In the genomic region with DNA sequence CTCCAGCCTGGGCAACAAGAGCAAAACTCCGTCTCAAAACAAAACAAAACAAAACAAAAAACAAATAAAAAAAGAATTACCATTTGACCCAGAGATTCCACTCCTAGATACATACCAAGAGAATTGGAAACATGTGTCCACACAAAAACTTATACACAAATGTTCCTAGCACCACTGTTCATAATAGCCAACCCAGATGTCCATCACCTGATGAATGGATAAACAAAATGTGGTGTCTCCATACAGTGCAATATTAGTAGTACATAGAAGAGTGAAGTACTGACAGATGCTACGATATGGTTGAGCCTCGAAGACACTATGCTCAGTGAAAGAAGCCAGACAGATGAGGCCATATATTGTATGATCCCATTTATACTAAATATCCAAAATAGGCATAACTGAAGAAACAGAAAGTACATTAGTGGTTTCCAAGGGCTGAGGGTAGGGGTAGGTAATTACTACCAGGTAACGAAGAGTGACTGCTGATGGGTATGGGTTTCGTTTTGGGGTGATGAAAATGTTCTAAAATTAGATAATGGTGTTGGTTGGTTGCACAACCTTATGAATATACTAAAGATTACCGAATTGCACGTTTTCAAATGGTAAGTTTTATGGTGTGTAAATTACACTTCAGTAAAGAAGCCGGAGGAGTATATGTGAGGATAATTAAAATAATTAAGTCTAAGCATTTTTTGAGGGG, we compare ENCODE assay signal across 13 cellular contexts. TPM values are rescaled to one million over a fixed set of nuclear protein-coding genes. Genes with fewer than 3 reads are reported as not detected.
A peak's percentile ranks its signal among the peaks of the same experiment; 100 is the strongest.
DNase-seq lines count a peak whose midpoint lies in the region; ATAC-seq and TF ChIP-seq lines count a peak whose summit lies in the region.
"Had no signal": no experiment of that assay in that cellular context is flagged by ENCODE, and none has a peak within 500 bp of the region (broad histone marks: within the 10 kb centered on the region; RNA-seq: fewer than 3 reads in every experiment).

No MANE protein-coding gene starts in this region.

- H3K4me1 ChIP-seq in CD8-positive, alpha-beta memory T cell (ENCODE audit: insufficient read depth, low read length): peaks cover 11% of the 10 kb centered on the region

- no peak for DNase-seq in CD8-positive, alpha-beta memory T cell
- DNase-seq in T-helper 2 cell treated with Interferon-gamma antibody and Interleukin-4, amounts not matched to agents 5 μg/mL and 100 μg/mL, for 36 hours (ENCODE audit: low spot score): no peak
- DNase-seq in fibroblast of villous mesenchyme (ENCODE audit: low read depth) (peak; percentile 32), hypothalamus (lab: John Stamatoyannopoulos, UW) (no peak), NCI-H1694 (lab: John Stamatoyannopoulos, UW) (no peak), coronary artery (ENCODE audit: low spot score) (no peak)
- DNase-seq: dermis blood vessel endothelial cell, esophagus squamous epithelium, SJCRH30, transverse colon had no signal

- peaks cover 17 to 25% (median 20%) of the 10 kb centered on the region in 3 donors for H3K4me1 Mint-ChIP-seq in CD8-positive, alpha-beta memory T cell
- peaks cover 15% of the 10 kb centered on the region for H3K4me1 Mint-ChIP-seq in T-helper 2 cell treated with Interferon-gamma antibody and Interleukin-4, amounts not matched to agents 5 μg/mL and 100 μg/mL, for 36 hours (ENCODE audit: low read depth)

- peak overlapping the region; percentile 64 for H3K27ac ChIP-seq in CD8-positive, alpha-beta memory T cell (ENCODE audit: low read depth, low read length)
- no peak overlapping the region for H3K27ac ChIP-seq in coronary artery
- H3K27ac ChIP-seq: esophagus squamous epithelium, right atrium auricular region, SJCRH30, transverse colon had no signal

- no peaks in the 10 kb centered on the region for H3K27me3 ChIP-seq in CD8-positive, alpha-beta memory T cell (ENCODE audit: insufficient read depth, low read length, poor library complexity, severe bottlenecking)
- H3K27me3 ChIP-seq: right atrium auricular region, SJCRH30 had no signal

- no peak for TF ChIP-seq CTCF in fibroblast of villous mesenchyme (IDR thresholded peaks at IDR 0.05; ENCODE audit: insufficient read depth, low read depth, low read length)
- no peak for TF ChIP-seq CTCF in coronary artery (IDR thresholded peaks at IDR 0.05)

- H3K27ac Mint-ChIP-seq in CD8-positive, alpha-beta memory T cell: peak overlapping the region; percentile 76 to 97 (median 84)
- H3K27ac Mint-ChIP-seq in T-helper 2 cell treated with Interferon-gamma antibody and Interleukin-4, amounts not matched to agents 5 μg/mL and 100 μg/mL, for 36 hours: peak overlapping the region; percentile 68

- H3K4me3 Mint-ChIP-seq in CD8-positive, alpha-beta memory T cell: peak overlapping the region in 2 of 7 donors; percentile 6 to 24
- no peak overlapping the region for H3K4me3 Mint-ChIP-seq in T-helper 2 cell treated with Interferon-gamma antibody and Interleukin-4, amounts not matched to agents 5 μg/mL and 100 μg/mL, for 36 hours

- no peaks in the 10 kb centered on the region for H3K9me3 ChIP-seq in CD8-positive, alpha-beta memory T cell (ENCODE audit: low read length)
- H3K9me3 ChIP-seq: esophagus squamous epithelium, right atrium auricular region, SJCRH30, transverse colon had no signal

- ATAC-seq in GM18868 (IDR thresholded peaks at IDR 0.05; ENCODE audit: unreplicated experiment): peak; percentile 49

- H3K27me3 Mint-ChIP-seq in CD8-positive, alpha-beta memory T cell: peaks cover 0 to 2% of the 10 kb centered on the region in 2 donors
- no peaks in the 10 kb centered on the region for H3K27me3 Mint-ChIP-seq in T-helper 2 cell treated with Interferon-gamma antibody and Interleukin-4, amounts not matched to agents 5 μg/mL and 100 μg/mL, for 36 hours (ENCODE audit: low read depth)

- peaks cover 0 to 2% (median 0%) of the 10 kb centered on the region in 5 donors for H3K9me3 Mint-ChIP-seq in CD8-positive, alpha-beta memory T cell
- no peaks in the 10 kb centered on the region for H3K9me3 Mint-ChIP-seq in T-helper 2 cell treated with Interferon-gamma antibody and Interleukin-4, amounts not matched to agents 5 μg/mL and 100 μg/mL, for 36 hours

- POLR2A ChIA-PET in CD8-positive, alpha-beta memory T cell (lab: Charles Lee): no interaction called here

- peaks cover 0 to 8% (median 0%) of the 10 kb centered on the region in 3 donors for H3K36me3 Mint-ChIP-seq in CD8-positive, alpha-beta memory T cell
- H3K36me3 Mint-ChIP-seq in T-helper 2 cell treated with Interferon-gamma antibody and Interleukin-4, amounts not matched to agents 5 μg/mL and 100 μg/mL, for 36 hours (ENCODE audit: low read depth): peaks cover 17% of the 10 kb centered on the region

- CTCF ChIA-PET in CD8-positive, alpha-beta memory T cell (lab: Charles Lee): no interaction called here

- H3K36me3 ChIP-seq in CD8-positive, alpha-beta memory T cell (ENCODE audit: insufficient read depth, low read length): no peaks in the 10 kb centered on the region
- H3K36me3 ChIP-seq: esophagus squamous epithelium, right atrium auricular region, SJCRH30, transverse colon had no signal

- H3K4me3 ChIP-seq in CD8-positive, alpha-beta memory T cell (ENCODE audit: low read length): no peak overlapping the region
- H3K4me3 ChIP-seq in fibroblast of villous mesenchyme (ENCODE audit: low read depth, low read length) (no peak overlapping the region), coronary artery (no peak overlapping the region)
- H3K4me3 ChIP-seq: esophagus squamous epithelium, right atrium auricular region, SJCRH30, transverse colon had no signal

RNA-seq across cellular contexts. Expression of a gene that starts 20.0 kb away (rescaled TPM):
- total RNA-seq in CD8-positive, alpha-beta memory T cell: 100 to 1,000 TPM; 363 to 374 TPM
- polyA plus RNA-seq in CD8-positive, alpha-beta memory T cell: 182 TPM
- total RNA-seq in fibroblast of villous mesenchyme: under 0.01 TPM in 2 replicates
- total RNA-seq: M059J had no signal

RNA-seq across cellular contexts. Expression of a gene that starts 41.2 kb away (rescaled TPM):
- 10 to 100 TPM; 70.6 to 74.8 TPM for total RNA-seq in CD8-positive, alpha-beta memory T cell
- 81.1 TPM for polyA plus RNA-seq in CD8-positive, alpha-beta memory T cell
- total RNA-seq in fibroblast of villous mesenchyme: 41.9 and 45.4 TPM in 2 replicates

Comparison
In these comparisons a context has a peak if more than half of its experiments do, and no peak if none do; other contexts are left out.
1. RNA of a gene that starts 20.0 kb away (total RNA-seq): 363 to 374 TPM in CD8-positive, alpha-beta memory T cell; under 0.01 TPM in fibroblast of villous mesenchyme; every median in the first group is over 100 times any median in the second.